26 cellular contexts compared by ENCODE assay signal in genomic region chr15:75869446-75869845, GRCh38. TPM values are rescaled to one million over a fixed set of nuclear protein-coding genes. Genes with fewer than 3 reads are reported as not detected.
A peak's percentile ranks its signal among the peaks of the same experiment; 100 is the strongest.
DNase-seq lines count a peak whose midpoint lies in the region; ATAC-seq and TF ChIP-seq lines count a peak whose summit lies in the region.
"Had no signal": no experiment of that assay in that cellular context is flagged by ENCODE, and none has a peak within 500 bp of the region (broad histone marks: within the 10 kb centered on the region; RNA-seq: fewer than 3 reads in every experiment).

No MANE protein-coding gene starts in this region.

- H3K27ac ChIP-seq in WERI-Rb-1 (no peak overlapping the region), neural progenitor cell (no peak overlapping the region), Peyer's patch (no peak overlapping the region)
- H3K27ac ChIP-seq: C4-2B, RWPE1 had no signal

- in situ Hi-C loops in HAP-1 (cut with MboI; ENCODE audit: low sequenced_read_pairs): no loop called here

- no peak overlapping the region for H3K4me3 Mint-ChIP-seq in neural progenitor cell
- H3K4me3 Mint-ChIP-seq: CD8-positive, alpha-beta T cell; T-helper 1 cell treated with Interleukin-12 subunit alpha and Interleukin-12 subunit beta and Interleukin-4 antibody, amounts not matched to agents 30 μg/mL and 1 μg/mL, for 36 hours had no signal

- peaks cover 11% of the 10 kb centered on the region for H3K36me3 Mint-ChIP-seq in neural progenitor cell

- no peak overlapping the region for H3K9ac ChIP-seq in neural progenitor cell

- H3K4me1 ChIP-seq in HAP-1 (peaks cover 75% of the 10 kb centered on the region), neural progenitor cell (peaks cover 20% of the 10 kb centered on the region), Peyer's patch (no peaks in the 10 kb centered on the region)

- no peaks in the 10 kb centered on the region for H3K9me3 Mint-ChIP-seq in neural progenitor cell
- H3K9me3 Mint-ChIP-seq: CD8-positive, alpha-beta T cell; T-helper 1 cell treated with Interleukin-12 subunit alpha and Interleukin-12 subunit beta and Interleukin-4 antibody, amounts not matched to agents 30 μg/mL and 1 μg/mL, for 36 hours had no signal

- no peak overlapping the region for H3K4me2 ChIP-seq in neural progenitor cell

- H2AFZ ChIP-seq in neural progenitor cell (replicated peaks): no peak overlapping the region

- H3K27me3 ChIP-seq in HAP-1 (ENCODE audit: low read depth) (no peaks in the 10 kb centered on the region), WERI-Rb-1 (ENCODE audit: insufficient read depth, low read depth, severe bottlenecking) (no peaks in the 10 kb centered on the region), neural progenitor cell (no peaks in the 10 kb centered on the region), Peyer's patch (no peaks in the 10 kb centered on the region)

- H3K9me3 ChIP-seq in HAP-1 (no peaks in the 10 kb centered on the region), WERI-Rb-1 (ENCODE audit: severe bottlenecking) (no peaks in the 10 kb centered on the region), neural progenitor cell (ENCODE audit: low read depth) (no peaks in the 10 kb centered on the region), Peyer's patch (no peaks in the 10 kb centered on the region)
- H3K9me3 ChIP-seq: Caco-2 had no signal

- peaks cover 21% of the 10 kb centered on the region for H3K79me2 ChIP-seq in neural progenitor cell (ENCODE audit: low read depth)

- no peak for TF ChIP-seq CTCF in WERI-Rb-1 (IDR thresholded peaks at IDR 0.05; ENCODE audit: low read depth, low read length)
- TF ChIP-seq CTCF in neural progenitor cell (IDR thresholded peaks at IDR 0.05): no peak
- no peak for TF ChIP-seq CTCF in Peyer's patch (IDR thresholded peaks at IDR 0.05)

- H4K20me1 ChIP-seq in neural progenitor cell (ENCODE audit: low read depth): peaks cover 32% of the 10 kb centered on the region

- DNase-seq in HAP-1 (ENCODE audit: low spot score in 2 of 2): peak; percentile 29 to 52
- DNase-seq in NCI-H82 (lab: John Stamatoyannopoulos, UW): peak; percentile 94
- peak; percentile 14 for DNase-seq in WERI-Rb-1
- DNase-seq in neural progenitor cell (ENCODE audit: low spot score): peak; percentile 45
- DNase-seq in Peyer's patch: no peak
- DNase-seq: Caco-2; CD8-positive, alpha-beta T cell; EL; GDM1; H7; KBM-7; MM.1S; NCI-H2029; NCI-H2227 treated with DMSO at 0.1 percent for 48 hours; NCI-H510A; NCI-H748 treated with DMSO at 0.1 percent for 48 hours; NK-92 treated with Interleukin-12 subunit alpha and Interleukin-12 subunit beta, amount 100 ng/mL, for 24 hours; SHP77; SW 1271; T-helper 9 cell had no signal

- peaks cover 18% of the 10 kb centered on the region for H3K4me1 Mint-ChIP-seq in neural progenitor cell

- H3K27ac Mint-ChIP-seq in neural progenitor cell: no peak overlapping the region
- H3K27ac Mint-ChIP-seq: CD8-positive, alpha-beta T cell; T-helper 1 cell treated with Interleukin-12 subunit alpha and Interleukin-12 subunit beta and Interleukin-4 antibody, amounts not matched to agents 30 μg/mL and 1 μg/mL, for 36 hours had no signal

- no peaks in the 10 kb centered on the region for H3K27me3 Mint-ChIP-seq in neural progenitor cell (ENCODE audit: insufficient read depth, low read depth)

- ATAC-seq in HG03159 (IDR thresholded peaks at IDR 0.05; ENCODE audit: unreplicated experiment): no peak
- ATAC-seq in GM21737 (IDR thresholded peaks at IDR 0.05; ENCODE audit: unreplicated experiment): no peak
- ATAC-seq: CD8-positive, alpha-beta T cell; GM12878 had no signal

- H3K4me3 ChIP-seq in HAP-1: no peak overlapping the region
- no peak overlapping the region for H3K4me3 ChIP-seq in WERI-Rb-1 (ENCODE audit: low read depth, low read length)
- H3K4me3 ChIP-seq in neural progenitor cell: no peak overlapping the region
- H3K4me3 ChIP-seq in Peyer's patch: no peak overlapping the region
- H3K4me3 ChIP-seq: GM12878 had no signal

- peaks cover 24% of the 10 kb centered on the region for H3K36me3 ChIP-seq in HAP-1 (replicated peaks)
- peaks cover 23% of the 10 kb centered on the region for H3K36me3 ChIP-seq in WERI-Rb-1
- no peaks in the 10 kb centered on the region for H3K36me3 ChIP-seq in neural progenitor cell
- peaks cover 0 to 16% (median 0%) of the 10 kb centered on the region in 3 donors for H3K36me3 ChIP-seq in Peyer's patch

- H3F3A ChIP-seq in neural progenitor cell (ENCODE audit: low read depth): peaks cover 11% of the 10 kb centered on the region

- TF ChIP-seq POLR2A in Peyer's patch (IDR thresholded peaks at IDR 0.05): no peak

RNA-seq across cellular contexts. Expression of gene UBE2Q2, which starts 26.2 kb away (rescaled TPM):
- total RNA-seq in neural progenitor cell (ENCODE audit: low replicate concordance) (21.8 and 25.8 TPM in 2 replicates), Peyer's patch (10 to 100 TPM in 2 of 4 donors, 1 to 10 TPM in 2; 9.3 to 52.0 (median 12.2) TPM)

RNA-seq across cellular contexts. Expression of gene FBXO22, which starts 34.2 kb away (rescaled TPM):
- total RNA-seq in neural progenitor cell (ENCODE audit: low replicate concordance) (58.4 and 70.9 TPM in 2 replicates), Peyer's patch (10 to 100 TPM in 3 of 4 donors, 1 to 10 TPM in 1; 8.3 to 21.4 (median 19.4) TPM)

Comparison
In these comparisons a context has a peak if more than half of its experiments do, and no peak if none do; other contexts are left out.
1. DNase-seq: peak in HAP-1 (2 of 2), NCI-H82 (single experiment), WERI-Rb-1 (single experiment) and neural progenitor cell (single experiment); none in Peyer's patch (0 of 3).